ENCODE assay signal across 9 cellular contexts in the genomic region with DNA sequence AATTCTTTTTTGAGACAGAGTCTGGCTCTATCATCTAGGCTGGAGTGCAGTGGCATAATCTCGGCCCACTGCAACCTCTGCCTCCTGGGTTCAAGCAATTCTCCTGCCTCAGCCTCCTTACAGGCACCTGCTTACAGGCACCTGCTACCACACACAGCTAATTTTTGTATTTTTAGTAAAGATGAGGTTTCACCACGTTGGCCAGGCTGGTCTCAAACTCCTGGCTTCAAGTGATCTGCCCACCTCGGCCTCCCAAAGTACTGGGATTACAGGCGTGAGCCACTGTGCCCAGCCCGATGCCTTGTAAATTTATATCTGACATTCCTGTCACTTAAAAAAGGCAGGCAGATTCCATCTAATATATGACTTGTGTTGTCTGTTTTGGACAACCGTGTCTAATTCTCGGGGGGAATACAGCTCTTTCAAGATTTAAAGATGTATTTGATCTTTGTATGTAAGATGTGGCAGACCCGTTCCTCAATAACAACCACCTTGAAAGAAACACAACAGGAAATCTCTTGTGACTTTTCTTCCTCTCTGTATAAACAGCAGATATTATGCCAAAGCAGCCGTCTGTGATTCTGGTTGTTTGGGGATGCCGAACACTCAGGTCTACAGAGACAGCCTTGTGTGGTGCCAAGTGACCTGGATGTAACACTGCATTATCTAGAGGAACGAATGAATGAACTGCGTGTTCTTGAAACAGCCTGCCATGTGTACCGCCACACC. TPM values are rescaled to one million over a fixed set of nuclear protein-coding genes. Genes with fewer than 3 reads are reported as not detected.
"Had no signal": no experiment of that assay in that cellular context is flagged by ENCODE, and none has a peak within 500 bp of the region (broad histone marks: within the 10 kb centered on the region; RNA-seq: fewer than 3 reads in every experiment).

No MANE protein-coding gene starts in this region.

RNA-seq across cellular contexts. Expression of a gene that starts 46.4 kb away (rescaled TPM):
- total RNA-seq: astrocyte, cardiac muscle cell, colonic mucosa, endodermal cell, esophagus muscularis mucosa, fibroblast of villous mesenchyme, lower leg skin, renal cortical epithelial cell, vagina had no signal
